In genomic region chr1:27623327-27624212, GRCh38 we compare ENCODE assay signal across 1 cellular context.
A peak's percentile ranks its signal among the peaks of the same experiment; 100 is the strongest.
TF ChIP-seq lines count a peak whose summit lies in the region.

No MANE protein-coding gene starts in this region.

TF ChIP-seq in GM12878, 131 proteins besides CTCF, POLR2A, EP300 and RAD21:
- no peak for TF ChIP-seq SMAD1 (IDR thresholded peaks at IDR 0.05; ENCODE audit: low read depth, partially characterized antibody)
- TF ChIP-seq EZH2 (IDR thresholded peaks at IDR 0.05; ENCODE audit: borderline replicate concordance, control insufficient read depth, low read depth, low read length): no peak
- TF ChIP-seq SREBF2 (IDR thresholded peaks at IDR 0.05; ENCODE audit: low read length): no peak
- TF ChIP-seq ZBED1 (IDR thresholded peaks at IDR 0.05; ENCODE audit: borderline replicate concordance): peak; percentile 14; the same call in 1 of the 2 replicates
- TF ChIP-seq BACH1 (IDR thresholded peaks at IDR 0.05; ENCODE audit: borderline replicate concordance): 0 out of 2 replicates have a peak, but pooled peaks have one; percentile 15
- TF ChIP-seq IKZF1 (conservative IDR thresholded peaks at IDR 0.05): 0 out of 2 replicates have a peak, but pooled peaks have one; percentile 43
- TF ChIP-seq RAD51 (IDR thresholded peaks at IDR 0.05): peak; percentile 46; the same call in 1 of the 2 replicates
- peak; percentile 43; the same call in 1 of the 2 replicates for TF ChIP-seq ZNF687 (IDR thresholded peaks at IDR 0.05)
- 0 out of 2 replicates have a peak, but pooled peaks have one; percentile 27 for TF ChIP-seq POLR2AphosphoS5 (IDR thresholded peaks at IDR 0.05; ENCODE audit: low read length)
- TF ChIP-seq TCF12 (IDR thresholded peaks at IDR 0.05; ENCODE audit: low read depth, low read length): no peak
- TF ChIP-seq FOXM1 (IDR thresholded peaks at IDR 0.05; ENCODE audit: low read depth, low read length): no peak
- TF ChIP-seq BCL3 (IDR thresholded peaks at IDR 0.05; ENCODE audit: borderline replicate concordance, insufficient read depth, low read depth, low read length, poor library complexity, severe bottlenecking): no peak
- TF ChIP-seq SIN3A (IDR thresholded peaks at IDR 0.05; ENCODE audit: low read depth, low read length): 0 out of 2 replicates have a peak, but pooled peaks have one; percentile 3
- peak in 1 of 2 experiments; percentile 58; a peak in 2 of 4 replicates for TF ChIP-seq BHLHE40 (IDR thresholded peaks at IDR 0.05; ENCODE audit: borderline replicate concordance in 1 of 2, low read depth in 2 of 2, low read length in 1 of 2)
- TF ChIP-seq NR2F1 (conservative IDR thresholded peaks at IDR 0.05): no peak
